19 cellular contexts compared by ENCODE assay signal in the genomic region with DNA sequence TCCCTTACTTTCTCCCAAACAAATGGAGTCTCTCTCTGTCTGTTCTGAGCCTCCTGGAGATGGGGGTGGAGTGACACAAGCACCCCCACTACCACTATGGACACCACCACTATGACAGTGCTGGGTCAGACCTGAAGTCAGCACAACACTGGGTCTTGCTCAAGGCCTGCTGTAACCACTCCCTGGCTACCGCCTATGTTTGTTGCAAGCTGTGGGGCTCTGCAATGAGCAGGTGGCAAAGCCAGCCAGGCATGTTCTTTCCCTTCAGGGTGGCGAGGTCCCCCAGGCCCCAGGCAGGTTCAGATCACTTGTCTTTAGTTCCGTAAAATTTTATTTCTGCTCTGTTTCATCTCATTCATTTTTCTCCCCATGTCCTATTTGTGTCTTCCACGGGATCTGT.
A peak's percentile ranks its signal among the peaks of the same experiment; 100 is the strongest.
DNase-seq lines count a peak whose midpoint lies in the region; ATAC-seq and TF ChIP-seq lines count a peak whose summit lies in the region.
"Had no signal": no experiment of that assay in that cellular context is flagged by ENCODE, and none has a peak within 500 bp of the region (broad histone marks: within the 10 kb centered on the region; RNA-seq: fewer than 3 reads in every experiment).

No MANE protein-coding gene starts in this region.

- peak; percentile 37 for DNase-seq in activated effector memory CD4-positive, alpha-beta T cell treated with anti-CD3 and anti-CD28 coated beads, Interleukin-2, amount 50 U/mL, for 16 hours
- DNase-seq in activated effector memory CD4-positive, alpha-beta T cell treated with Interleukin-2 at 50 U/mL for 16 hours = no peak
- DNase-seq in NB4 (ENCODE audit: low read depth) (peak; percentile 54), endodermal cell (peak; percentile 12), psoas muscle (peak; percentile 0 to 1), foreskin fibroblast (no peak), Calu3 (no peak), middle frontal gyrus (ENCODE audit: extremely low spot score, low spot score) (no peak)
- DNase-seq: AML-193, DND-41, GDM1, IMR-90, Kasumi-1, NCI-H1436, NCI-H2081, NCI-H2227 treated with DMSO at 0.1 percent for 48 hours, NCI-H526, PC-3 had no signal

- TF ChIP-seq CTCF in NB4 (IDR thresholded peaks at IDR 0.05; ENCODE audit: low read depth, low read length) (no peak), endodermal cell (conservative IDR thresholded peaks at IDR 0.05) (no peak), psoas muscle (IDR thresholded peaks at IDR 0.05) (no peak), foreskin fibroblast (IDR thresholded peaks at IDR 0.05; ENCODE audit: low read depth, low read length) (no peak), Calu3 (IDR thresholded peaks at IDR 0.05; ENCODE audit: unreplicated experiment) (no peak)

- H3K36me3 ChIP-seq in endodermal cell (ENCODE audit: control insufficient read depth, insufficient read depth, low read length) (no peaks in the 10 kb centered on the region), psoas muscle (ENCODE audit: insufficient read depth in 1 of 2, low read depth in 1 of 2) (no peaks in the 10 kb centered on the region)

- no peak overlapping the region for H3K27ac Mint-ChIP-seq in endodermal cell
- H3K27ac Mint-ChIP-seq in Calu3 (ENCODE audit: unreplicated experiment) = no peak overlapping the region
- H3K27ac Mint-ChIP-seq: CD4-positive, alpha-beta T cell had no signal

- H3K9ac ChIP-seq in endodermal cell (ENCODE audit: extremely low read depth, low read length, poor library complexity, severe bottlenecking) = no peak overlapping the region

- no TSS peak for BruUV-seq in Calu3 (replicated peaks; lab: Mats Ljungman, UMichigan)

- no peak overlapping the region for H3K4me3 ChIP-seq in NB4 (ENCODE audit: low read depth, low read length)
- H3K4me3 ChIP-seq in endodermal cell (ENCODE audit: low read length) = no peak overlapping the region
- H3K4me3 ChIP-seq in psoas muscle = no peak overlapping the region
- H3K4me3 ChIP-seq in foreskin fibroblast (ENCODE audit: low read depth in 1 of 2, low read length in 2 of 2) = no peak overlapping the region

- H3K36me3 Mint-ChIP-seq in endodermal cell (ENCODE audit: low read depth) (no peaks in the 10 kb centered on the region), Calu3 (ENCODE audit: insufficient read depth, unreplicated experiment) (no peaks in the 10 kb centered on the region)

- H3K4me3 Mint-ChIP-seq in endodermal cell = no peak overlapping the region
- no peak overlapping the region for H3K4me3 Mint-ChIP-seq in Calu3 (ENCODE audit: low read depth, unreplicated experiment)
- H3K4me3 Mint-ChIP-seq: CD4-positive, alpha-beta T cell had no signal

- H3K4me1 ChIP-seq in endodermal cell (ENCODE audit: control insufficient read depth, insufficient read depth, low read length) (no peaks in the 10 kb centered on the region), psoas muscle (no peaks in the 10 kb centered on the region)

- H3K4me1 Mint-ChIP-seq in endodermal cell (no peaks in the 10 kb centered on the region), Calu3 (ENCODE audit: low read depth, unreplicated experiment) (no peaks in the 10 kb centered on the region)

- intact Hi-C loops in psoas muscle (cut with DNase I) = no loop called here
- intact Hi-C loops in Calu3 (cut with micrococcal nuclease; ENCODE audit: unreplicated experiment) = no loop called here

- CTCF ChIA-PET in Calu3 (lab: Charles Lee) = interaction anchor here (0.6 kb wide), 1 partner anchor 254 kb away, joined by 4 read pairs; no protein-coding TSS in a partner anchor

- H3K27me3 ChIP-seq in endodermal cell (ENCODE audit: control insufficient read depth, insufficient read depth, low read length, poor library complexity, severe bottlenecking) (no peaks in the 10 kb centered on the region), psoas muscle (ENCODE audit: insufficient read depth in 3 of 3, low read length in 2 of 3) (peaks cover 0 to 4% (median 2%) of the 10 kb centered on the region in 3 donors)

- H3K27ac ChIP-seq in endodermal cell (ENCODE audit: low read depth, low read length) = no peak overlapping the region
- no peak overlapping the region for H3K27ac ChIP-seq in psoas muscle

- H3K9me3 Mint-ChIP-seq in endodermal cell = peaks cover 97% of the 10 kb centered on the region
- H3K9me3 Mint-ChIP-seq in Calu3 (ENCODE audit: low read depth, unreplicated experiment) = no peaks in the 10 kb centered on the region
- H3K9me3 Mint-ChIP-seq: CD4-positive, alpha-beta T cell had no signal

- ATAC-seq in psoas muscle = no peak
- ATAC-seq: PC-3 had no signal

- WGBS in endodermal cell (ENCODE audit: insufficient coverage in 1 of 2, insufficient read length in 1 of 2), 2 experiments = 58 to 65% methylated on average over 3 to 4 of the region's 4 CpGs
- WGBS in psoas muscle, 3 donors = 67 to 69% (median 68%) methylated on average over 4 of the region's 4 CpGs

- TF ChIP-seq POLR2A in NB4 (IDR thresholded peaks at IDR 0.05; ENCODE audit: extremely low read depth, insufficient read length) = no peak

- H3K27me3 Mint-ChIP-seq in endodermal cell (ENCODE audit: insufficient read depth) = no peaks in the 10 kb centered on the region
- H3K27me3 Mint-ChIP-seq in Calu3 (ENCODE audit: unreplicated experiment) = peaks cover 92% of the 10 kb centered on the region

- H3K9me3 ChIP-seq in endodermal cell (ENCODE audit: control insufficient read depth, low read length) = peaks cover 55% of the 10 kb centered on the region
- H3K9me3 ChIP-seq in psoas muscle = no peaks in the 10 kb centered on the region

Comparison
In these comparisons a context has a peak if more than half of its experiments do, and no peak if none do; other contexts are left out.
1. DNase-seq: peak in activated effector memory CD4-positive, alpha-beta T cell treated with anti-CD3 and anti-CD28 coated beads, Interleukin-2, amount 50 U/mL, for 16 hours (single experiment), NB4 (single experiment), endodermal cell (single experiment) and psoas muscle (2 of 2); none in activated effector memory CD4-positive, alpha-beta T cell treated with Interleukin-2 at 50 U/mL for 16 hours (single experiment), foreskin fibroblast (0 of 2), Calu3 (single experiment) and middle frontal gyrus (single experiment).